ENCODE assay signal across 11 cellular contexts in the genomic region with DNA sequence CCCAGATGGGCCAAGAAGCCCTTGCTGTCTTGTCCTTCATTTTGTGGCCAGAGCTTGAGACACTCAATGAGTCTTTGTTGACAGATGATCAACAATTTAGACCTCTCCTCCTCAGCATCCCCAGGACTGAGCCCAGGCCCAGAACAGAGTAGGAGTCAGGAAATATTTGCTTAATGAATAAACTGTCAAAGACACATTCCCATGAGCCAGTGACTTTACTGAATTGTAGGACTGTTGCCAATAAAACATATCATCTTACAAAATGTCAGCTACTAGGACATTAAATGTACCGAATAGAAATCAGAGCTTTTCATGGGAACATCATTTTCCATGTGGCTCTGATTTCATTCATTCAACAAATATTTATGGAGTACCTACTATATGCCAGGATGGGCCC. TPM values are rescaled to one million over a fixed set of nuclear protein-coding genes. Genes with fewer than 3 reads are reported as not detected.
DNase-seq lines count a peak whose midpoint lies in the region; ATAC-seq and TF ChIP-seq lines count a peak whose summit lies in the region.
"Had no signal": no experiment of that assay in that cellular context is flagged by ENCODE, and none has a peak within 500 bp of the region (broad histone marks: within the 10 kb centered on the region; RNA-seq: fewer than 3 reads in every experiment).

No MANE protein-coding gene starts in this region.

- in situ Hi-C loops in astrocyte of the spinal cord (cut with HindIII; ENCODE audit: low sequenced_read_pairs): no loop called here

- H3K27ac ChIP-seq in BLaER1 (peak overlapping the region; percentile 89), left lung (no peak overlapping the region), RWPE1 (no peak overlapping the region)
- H3K27ac ChIP-seq: skin epidermis had no signal

- CTCF ChIA-PET in RWPE1 (lab: Yijun Ruan, JAX): interaction anchor here (0.6 to 1.2 kb wide), 2 partner anchors 11 to 450 kb away, joined by 3 read pairs; no protein-coding TSS in a partner anchor

- H3K4me3 ChIP-seq in BLaER1 (peak overlapping the region; percentile 67), astrocyte of the spinal cord (ENCODE audit: low read depth, low read length) (no peak overlapping the region), left lung (no peak overlapping the region)
- H3K4me3 ChIP-seq: skin epidermis had no signal

- ATAC-seq in left lung (peak; percentile 51), GM19328 (IDR thresholded peaks at IDR 0.05; ENCODE audit: unreplicated experiment) (no peak), left colon (no peak)

- POLR2A ChIA-PET in RWPE1 (lab: Yijun Ruan, JAX; ENCODE audit: low non-redundant PET): no interaction called here

- H3K36me3 ChIP-seq in BLaER1 (peaks cover 40% of the 10 kb centered on the region), left lung (peaks cover 0 to 39% of the 10 kb centered on the region in 2 donors)

- TF ChIP-seq CTCF in astrocyte of the spinal cord (IDR thresholded peaks at IDR 0.05; ENCODE audit: low read depth, low read length): no peak
- no peak for TF ChIP-seq CTCF in left lung (IDR thresholded peaks at IDR 0.05)
- no peak for TF ChIP-seq CTCF in RWPE1 (conservative IDR thresholded peaks at IDR 0.05; ENCODE audit: low read depth)

- peak overlapping the region; percentile 95 for H3K4me2 ChIP-seq in BLaER1

- peak overlapping the region; percentile 85 for H3K9ac ChIP-seq in BLaER1

- H3K9me3 ChIP-seq in BLaER1 (no peaks in the 10 kb centered on the region), left lung (no peaks in the 10 kb centered on the region)

- H4K20me1 ChIP-seq in BLaER1: peaks cover 61% of the 10 kb centered on the region

- H3K27me3 ChIP-seq in BLaER1: no peaks in the 10 kb centered on the region
- no peaks in the 10 kb centered on the region for H3K27me3 ChIP-seq in left lung

- DNase-seq in HCEC 1CT (peak; percentile 83), astrocyte of the spinal cord (ENCODE audit: low read depth, low spot score) (peak; percentile 66), left lung (no peak), left colon (no peak), RWPE1 (ENCODE audit: low spot score) (no peak)
- DNase-seq in activated naive CD4-positive, alpha-beta T cell (lab: John Stamatoyannopoulos, UW): no peak
- DNase-seq: activated CD4-positive, alpha-beta T cell treated with anti-CD3 and anti-CD28 coated beads, Interleukin-2, amount 10 ng/mL, durations not matched to agents 7 days and 5 days; NCI-H1105 treated with DMSO at 0.1 percent for 48 hours had no signal

- intact Hi-C loops in left lung (cut with DNase I) (no loop called here), left colon (cut with DNase I, micrococcal nuclease) (no loop called here)

- H3K4me1 ChIP-seq in BLaER1 (peaks cover 91% of the 10 kb centered on the region), left lung (peaks cover 32 to 49% of the 10 kb centered on the region in 2 donors)

RNA-seq across cellular contexts. Expression of gene VDAC1, which starts 11.6 kb away (rescaled TPM):
- 100 to 1,000 TPM; 144 to 186 TPM for total RNA-seq in left lung
- 100 to 1,000 TPM; 229 to 263 TPM for total RNA-seq in left colon

RNA-seq across cellular contexts. Expression of gene C5orf15, which starts 24.7 kb away (rescaled TPM):
- total RNA-seq in left lung (10 to 100 TPM; 34.7 to 43.8 TPM), left colon (10 to 100 TPM; 29.3 to 30.6 TPM)

Comparison
In these comparisons a context has a peak if more than half of its experiments do, and no peak if none do; other contexts are left out.
1. DNase-seq: peak in HCEC 1CT (single experiment) and astrocyte of the spinal cord (single experiment); none in left lung (0 of 2), activated naive CD4-positive, alpha-beta T cell (0 of 4), left colon (0 of 2) and RWPE1 (single experiment).